ENCODE assay signal across 13 cellular contexts in the genomic region with DNA sequence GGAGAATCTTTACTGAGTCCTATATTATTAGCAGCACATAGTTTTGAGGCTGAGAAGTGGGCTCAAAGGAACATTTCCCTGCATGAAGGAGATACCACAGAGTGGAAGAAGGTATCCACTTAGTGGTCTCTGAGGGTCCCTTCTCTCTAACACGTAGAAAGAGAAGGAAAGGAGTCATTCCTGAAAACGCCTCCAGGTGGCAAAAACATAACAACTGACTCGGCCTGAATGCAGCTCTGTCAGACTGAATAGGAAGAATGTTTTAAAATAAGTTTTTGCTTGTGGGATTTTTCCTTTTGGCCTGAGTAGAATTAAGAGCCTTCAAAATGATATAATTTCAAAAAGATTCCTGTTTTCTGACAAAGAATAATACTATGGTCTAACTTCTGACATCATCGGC. TPM values are rescaled to one million over a fixed set of nuclear protein-coding genes. Genes with fewer than 3 reads are reported as not detected.
DNase-seq lines count a peak whose midpoint lies in the region; ATAC-seq and TF ChIP-seq lines count a peak whose summit lies in the region.
"Had no signal": no experiment of that assay in that cellular context is flagged by ENCODE, and none has a peak within 500 bp of the region (broad histone marks: within the 10 kb centered on the region; RNA-seq: fewer than 3 reads in every experiment).

No MANE protein-coding gene starts in this region.

- no peak for DNase-seq in left ventricle myocardium inferior
- no peak for DNase-seq in heart left ventricle
- DNase-seq in foreskin fibroblast = no peak
- DNase-seq in upper lobe of right lung = no peak
- no peak for DNase-seq in left lung
- no peak for DNase-seq in lower leg skin (ENCODE audit: low spot score in 2 of 2)
- DNase-seq in retina = no peak
- DNase-seq: activated naive CD4-positive, alpha-beta T cell; C1 segment of cervical spinal cord; Karpas-422; left ventricle myocardium superior had no signal

- H3K4me1 ChIP-seq in left ventricle myocardium inferior (no peaks in the 10 kb centered on the region), heart left ventricle (no peaks in the 10 kb centered on the region), upper lobe of right lung (no peaks in the 10 kb centered on the region), left lung (no peaks in the 10 kb centered on the region)

- peaks cover 6% of the 10 kb centered on the region for H3K36me3 ChIP-seq in left ventricle myocardium inferior
- peaks cover 0 to 15% (median 0%) of the 10 kb centered on the region in 9 donors for H3K36me3 ChIP-seq in heart left ventricle
- H3K36me3 ChIP-seq in upper lobe of right lung = no peaks in the 10 kb centered on the region
- no peaks in the 10 kb centered on the region for H3K36me3 ChIP-seq in left lung

- H3K27ac ChIP-seq in left ventricle myocardium inferior (replicated peaks) (no peak overlapping the region), heart left ventricle (no peak overlapping the region), upper lobe of right lung (no peak overlapping the region), left lung (no peak overlapping the region)

- no peak for ATAC-seq in heart left ventricle
- ATAC-seq in SK-N-SH treated with all-trans-retinoic acid at 6 μM for 48 hours = peak; percentile 65
- no peak for ATAC-seq in upper lobe of right lung
- no peak for ATAC-seq in left lung
- ATAC-seq: left ventricle myocardium superior, sciatic nerve had no signal

- no peaks in the 10 kb centered on the region for H3K9me3 ChIP-seq in left ventricle myocardium inferior (replicated peaks)
- H3K9me3 ChIP-seq in heart left ventricle = no peaks in the 10 kb centered on the region
- H3K9me3 ChIP-seq in upper lobe of right lung = no peaks in the 10 kb centered on the region
- no peaks in the 10 kb centered on the region for H3K9me3 ChIP-seq in left lung

- H3K4me3 ChIP-seq in left ventricle myocardium inferior (no peak overlapping the region), heart left ventricle (no peak overlapping the region), foreskin fibroblast (ENCODE audit: low read depth in 1 of 2, low read length in 2 of 2) (no peak overlapping the region), upper lobe of right lung (no peak overlapping the region), left lung (no peak overlapping the region), lower leg skin (ENCODE audit: low read depth, poor library complexity, severe bottlenecking) (no peak overlapping the region)

- peak; percentile 37 for TF ChIP-seq CTCF in left ventricle myocardium inferior (IDR thresholded peaks at IDR 0.05; ENCODE audit: borderline replicate concordance)
- peak in 4 of 12 donors; percentile 20 to 30 (median 26) for TF ChIP-seq CTCF in heart left ventricle (IDR thresholded peaks at IDR 0.05)
- peak; percentile 21 for TF ChIP-seq CTCF in foreskin fibroblast (IDR thresholded peaks at IDR 0.05; ENCODE audit: low read depth, low read length)
- peak; percentile 20 for TF ChIP-seq CTCF in upper lobe of right lung (IDR thresholded peaks at IDR 0.05)
- TF ChIP-seq CTCF in left lung (IDR thresholded peaks at IDR 0.05) = no peak
- no peak for TF ChIP-seq CTCF in lower leg skin (IDR thresholded peaks at IDR 0.05)

- H3K27me3 ChIP-seq in left ventricle myocardium inferior (ENCODE audit: low read depth) = no peaks in the 10 kb centered on the region
- H3K27me3 ChIP-seq in heart left ventricle = no peaks in the 10 kb centered on the region
- H3K27me3 ChIP-seq in upper lobe of right lung = no peaks in the 10 kb centered on the region
- H3K27me3 ChIP-seq in left lung = peaks cover 0 to 2% of the 10 kb centered on the region in 2 donors

- TF ChIP-seq POLR2A in heart left ventricle (IDR thresholded peaks at IDR 0.05) (no peak), lower leg skin (IDR thresholded peaks at IDR 0.05) (no peak)

- WGBS in heart left ventricle, 4 donors = 39 to 59% (median 48%) methylated on average over 4 of the region's 4 CpGs
- WGBS in lower leg skin, 2 donors = 45 to 67% methylated on average over 4 of the region's 4 CpGs

- intact Hi-C loops in left ventricle myocardium inferior (cut with micrococcal nuclease) (no loop called here), heart left ventricle (cut with DNase I) (no loop called here), upper lobe of right lung (cut with DNase I) (no loop called here), left lung (cut with DNase I) (no loop called here), lower leg skin (cut with DNase I; ENCODE audit: low total_unique reads) (no loop called here)

TF ChIP-seq in SK-N-SH treated with all-trans-retinoic acid at 6 μM for 48 hours, 23 proteins besides CTCF, POLR2A, EP300 and RAD21:
- TF ChIP-seq, protein P1, sequence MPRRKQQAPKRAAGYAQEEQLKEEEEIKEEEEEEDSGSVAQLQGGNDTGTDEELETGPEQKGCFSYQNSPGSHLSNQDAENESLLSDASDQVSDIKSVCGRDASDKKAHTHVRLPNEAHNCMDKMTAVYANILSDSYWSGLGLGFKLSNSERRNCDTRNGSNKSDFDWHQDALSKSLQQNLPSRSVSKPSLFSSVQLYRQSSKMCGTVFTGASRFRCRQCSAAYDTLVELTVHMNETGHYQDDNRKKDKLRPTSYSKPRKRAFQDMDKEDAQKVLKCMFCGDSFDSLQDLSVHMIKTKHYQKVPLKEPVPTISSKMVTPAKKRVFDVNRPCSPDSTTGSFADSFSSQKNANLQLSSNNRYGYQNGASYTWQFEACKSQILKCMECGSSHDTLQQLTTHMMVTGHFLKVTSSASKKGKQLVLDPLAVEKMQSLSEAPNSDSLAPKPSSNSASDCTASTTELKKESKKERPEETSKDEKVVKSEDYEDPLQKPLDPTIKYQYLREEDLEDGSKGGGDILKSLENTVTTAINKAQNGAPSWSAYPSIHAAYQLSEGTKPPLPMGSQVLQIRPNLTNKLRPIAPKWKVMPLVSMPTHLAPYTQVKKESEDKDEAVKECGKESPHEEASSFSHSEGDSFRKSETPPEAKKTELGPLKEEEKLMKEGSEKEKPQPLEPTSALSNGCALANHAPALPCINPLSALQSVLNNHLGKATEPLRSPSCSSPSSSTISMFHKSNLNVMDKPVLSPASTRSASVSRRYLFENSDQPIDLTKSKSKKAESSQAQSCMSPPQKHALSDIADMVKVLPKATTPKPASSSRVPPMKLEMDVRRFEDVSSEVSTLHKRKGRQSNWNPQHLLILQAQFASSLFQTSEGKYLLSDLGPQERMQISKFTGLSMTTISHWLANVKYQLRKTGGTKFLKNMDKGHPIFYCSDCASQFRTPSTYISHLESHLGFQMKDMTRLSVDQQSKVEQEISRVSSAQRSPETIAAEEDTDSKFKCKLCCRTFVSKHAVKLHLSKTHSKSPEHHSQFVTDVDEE (CRISPR knock-in tag; IDR thresholded peaks at IDR 0.05) = no peak
- TF ChIP-seq, protein P2, sequence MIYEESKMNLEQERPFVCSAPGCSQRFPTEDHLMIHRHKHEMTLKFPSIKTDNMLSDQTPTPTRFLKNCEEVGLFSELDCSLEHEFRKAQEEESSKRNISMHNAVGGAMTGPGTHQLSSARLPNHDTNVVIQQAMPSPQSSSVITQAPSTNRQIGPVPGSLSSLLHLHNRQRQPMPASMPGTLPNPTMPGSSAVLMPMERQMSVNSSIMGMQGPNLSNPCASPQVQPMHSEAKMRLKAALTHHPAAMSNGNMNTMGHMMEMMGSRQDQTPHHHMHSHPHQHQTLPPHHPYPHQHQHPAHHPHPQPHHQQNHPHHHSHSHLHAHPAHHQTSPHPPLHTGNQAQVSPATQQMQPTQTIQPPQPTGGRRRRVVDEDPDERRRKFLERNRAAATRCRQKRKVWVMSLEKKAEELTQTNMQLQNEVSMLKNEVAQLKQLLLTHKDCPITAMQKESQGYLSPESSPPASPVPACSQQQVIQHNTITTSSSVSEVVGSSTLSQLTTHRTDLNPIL (CRISPR knock-in tag; IDR thresholded peaks at IDR 0.05; ENCODE audit: low read depth) = no peak

RNA-seq across cellular contexts. Expression of gene RPGR, which starts 23.3 kb away (rescaled TPM):
- total RNA-seq in left ventricle myocardium inferior (4.5 TPM), heart left ventricle (10 to 100 TPM in 1 of 9 donors, 1 to 10 TPM in 8; 4.1 to 10.5 (median 6.8) TPM), upper lobe of right lung (18.0 TPM), left lung (10 to 100 TPM; 10.6 to 15.0 TPM), lower leg skin (10 to 100 TPM in 2 of 4 donors, 1 to 10 TPM in 2; 4.1 to 33.4 (median 19.4) TPM)
- polyA plus RNA-seq in heart left ventricle = 10 to 100 TPM in 1 of 2 donors, 1 to 10 TPM in 1; 9.1 to 13.0 TPM

RNA-seq across cellular contexts. Expression of gene OTC, which starts 48.4 kb away (rescaled TPM):
- 0.58 TPM for total RNA-seq in left ventricle myocardium inferior
- total RNA-seq in heart left ventricle = not detected
- polyA plus RNA-seq in heart left ventricle = under 1 TPM in 1 of 2 donors, not detected in 1; 0.08 TPM
- total RNA-seq in upper lobe of right lung = 1.7 TPM
- total RNA-seq in left lung = 1 to 10 TPM in 1 of 2 donors, under 1 TPM in 1; 0.87 to 1.5 TPM
- total RNA-seq in lower leg skin = not detected
- total RNA-seq: left ventricle myocardium superior had no signal

Comparison
In these comparisons a context has a peak if more than half of its experiments do, and no peak if none do; other contexts are left out.
1. CTCF ChIP-seq: peak in left ventricle myocardium inferior (single experiment), foreskin fibroblast (single experiment) and upper lobe of right lung (single experiment); none in left lung (0 of 2) and lower leg skin (0 of 3).